In the genomic region with DNA sequence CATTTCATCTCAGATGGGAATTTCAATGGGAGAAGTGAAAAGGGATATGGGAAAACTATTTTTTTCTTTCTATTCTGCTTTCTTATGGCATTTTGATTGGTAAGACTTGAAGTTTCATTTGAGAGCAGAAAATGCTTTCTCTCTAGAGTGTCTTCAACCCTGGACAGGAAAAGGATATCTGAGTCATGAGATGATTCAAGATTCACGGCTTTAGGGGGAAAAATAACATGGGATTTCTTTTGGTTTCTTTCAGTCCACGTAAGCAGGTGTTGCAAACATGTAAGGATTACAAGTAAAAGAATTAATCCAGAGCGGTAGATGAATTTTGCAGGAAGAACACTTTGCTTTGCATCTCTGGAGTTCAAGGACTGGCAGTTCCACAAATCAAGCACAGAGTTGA, we compare ENCODE assay signal across 15 cellular contexts.
DNase-seq lines count a peak whose midpoint lies in the region; ATAC-seq and TF ChIP-seq lines count a peak whose summit lies in the region.
"Had no signal": no experiment of that assay in that cellular context is flagged by ENCODE, and none has a peak within 500 bp of the region (broad histone marks: within the 10 kb centered on the region; RNA-seq: fewer than 3 reads in every experiment).

No MANE protein-coding gene starts in this region.

- H3K36me3 ChIP-seq in brain microvascular endothelial cell (replicated peaks) (no peaks in the 10 kb centered on the region), aorta (ENCODE audit: control insufficient read depth in 1 of 2, insufficient read depth in 2 of 2, low read length in 1 of 2) (no peaks in the 10 kb centered on the region)

- ATAC-seq in foreskin keratinocyte: peak; percentile 90
- ATAC-seq in GM19395 (IDR thresholded peaks at IDR 0.05; ENCODE audit: unreplicated experiment): no peak
- no peak for ATAC-seq in aorta (ENCODE audit: low FRiP score)

- no peaks in the 10 kb centered on the region for H3K9me3 ChIP-seq in aorta (ENCODE audit: control insufficient read depth, low read length)

- in situ Hi-C loops in brain microvascular endothelial cell (cut with HindIII; ENCODE audit: low pct_ligation_motif_present, low sequenced_read_pairs): no loop called here

- intact Hi-C loops in aorta (cut with DNase I): no loop called here

- TF ChIP-seq CTCF in brain microvascular endothelial cell (IDR thresholded peaks at IDR 0.05; ENCODE audit: low read depth, low read length, missing control alignments) (no peak), foreskin keratinocyte (conservative IDR thresholded peaks at IDR 0.05) (no peak)

- H3K4me3 ChIP-seq in brain microvascular endothelial cell (ENCODE audit: low read depth, low read length) (no peak overlapping the region), aorta (ENCODE audit: low read length in 2 of 2) (no peak overlapping the region)

- DNase-seq in A172 (ENCODE audit: low spot score) (peak; percentile 40), M059J (ENCODE audit: low read depth) (peak; percentile 67), brain microvascular endothelial cell (peak; percentile 43), foreskin keratinocyte (peak; percentile 53 to 78), globus pallidus (ENCODE audit: low spot score) (no peak), aorta (no peak), superior temporal gyrus (ENCODE audit: extremely low spot score) (no peak)
- DNase-seq: DMS79, GOT3, NCI-H1930, NCI-H2171, NCI-H510A treated with DMSO at 0.1 percent for 48 hours had no signal

- peak overlapping the region; percentile 83 for H3K27ac ChIP-seq in brain microvascular endothelial cell
- peak overlapping the region; percentile 26 for H3K27ac ChIP-seq in foreskin keratinocyte
- H3K27ac ChIP-seq in aorta (ENCODE audit: low read depth in 1 of 2, low read length in 2 of 2): no peak overlapping the region
- H3K27ac ChIP-seq: C4-2B, HL-60 had no signal

- H3K27me3 ChIP-seq in brain microvascular endothelial cell (replicated peaks): no peaks in the 10 kb centered on the region
- H3K27me3 ChIP-seq in foreskin keratinocyte: no peaks in the 10 kb centered on the region
- no peaks in the 10 kb centered on the region for H3K27me3 ChIP-seq in aorta (ENCODE audit: control insufficient read depth in 1 of 2, insufficient read depth in 2 of 2, low read length in 1 of 2)

- H3K4me1 ChIP-seq in foreskin keratinocyte (peaks cover 12% of the 10 kb centered on the region), aorta (ENCODE audit: control insufficient read depth in 1 of 2, insufficient read depth in 2 of 2, low read length in 2 of 2) (no peaks in the 10 kb centered on the region)

- WGBS in aorta, 2 donors: 84 to 87% methylated on average over 3 of the region's 3 CpGs

Comparison
In these comparisons a context has a peak if more than half of its experiments do, and no peak if none do; other contexts are left out.
1. DNase-seq: peak in A172 (single experiment), M059J (single experiment), brain microvascular endothelial cell (single experiment) and foreskin keratinocyte (2 of 2); none in globus pallidus (single experiment), aorta (0 of 2) and superior temporal gyrus (single experiment).
2. H3K27ac ChIP-seq: peak in brain microvascular endothelial cell (single experiment) and foreskin keratinocyte (single experiment); none in aorta (0 of 2).